In genomic region chr3:195557327-195557726, GRCh38 we compare ENCODE assay signal across 24 cellular contexts. TPM values are rescaled to one million over a fixed set of nuclear protein-coding genes. Genes with fewer than 3 reads are reported as not detected.
DNase-seq lines count a peak whose midpoint lies in the region; ATAC-seq and TF ChIP-seq lines count a peak whose summit lies in the region.
"Had no signal": no experiment of that assay in that cellular context is flagged by ENCODE, and none has a peak within 500 bp of the region (broad histone marks: within the 10 kb centered on the region; RNA-seq: fewer than 3 reads in every experiment).

No MANE protein-coding gene starts in this region.

- no peak for TF ChIP-seq POLR2A in HCT116 (IDR thresholded peaks at IDR 0.05; ENCODE audit: borderline replicate concordance, extremely low read depth, insufficient read depth, insufficient read length)
- no peak for TF ChIP-seq POLR2A in gastrocnemius medialis (IDR thresholded peaks at IDR 0.05)

- in situ Hi-C loops in gastrocnemius medialis (cut with MboI; ENCODE audit: low sequenced_read_pairs in 4 of 4) = loop anchor here in 1 of 4 donors (25.0 kb wide), 1 partner anchor 280 kb away; no protein-coding TSS in a partner anchor

- ATAC-seq in HCT116 (no peak), gastrocnemius medialis (no peak), GM21381 (IDR thresholded peaks at IDR 0.05; ENCODE audit: unreplicated experiment) (no peak)
- ATAC-seq: CD8-positive, alpha-beta T cell had no signal

- no peak for TF ChIP-seq RAD21 in HCT116 (IDR thresholded peaks at IDR 0.05; ENCODE audit: low read depth)

- H3K9me3 ChIP-seq in HCT116 (ENCODE audit: control insufficient read depth in 1 of 2, insufficient read depth in 1 of 2, low read depth in 1 of 2, low read length in 2 of 2) = no peaks in the 10 kb centered on the region
- no peaks in the 10 kb centered on the region for H3K9me3 ChIP-seq in hepatocyte (ENCODE audit: low read depth)
- H3K9me3 ChIP-seq in gastrocnemius medialis = no peaks in the 10 kb centered on the region
- H3K9me3 ChIP-seq: BLaER1 treated with 17β-estradiol and CSF1 and Interleukin-3, amounts not matched to agents 10 nM and 100 nM; Peyer's patch had no signal

- H2AFZ ChIP-seq in HCT116 (ENCODE audit: low read depth, low read length, poor library complexity, severe bottlenecking) = peak overlapping the region; percentile 29
- no peak overlapping the region for H2AFZ ChIP-seq in hepatocyte

- no peak overlapping the region for H3K4me3 ChIP-seq in HCT116 (replicated peaks in 1 of 2; ENCODE audit: low read depth in 1 of 2, low read length in 2 of 2)
- no peak overlapping the region for H3K4me3 ChIP-seq in hepatocyte
- H3K4me3 ChIP-seq in gastrocnemius medialis = no peak overlapping the region
- H3K4me3 ChIP-seq: BLaER1 treated with 17β-estradiol and CSF1 and Interleukin-3, amounts not matched to agents 10 nM and 100 nM; Peyer's patch had no signal

- CTCF ChIA-PET in HCT116 (lab: Charles Lee) = interaction anchor here (1.6 kb wide), 1 partner anchor 11 kb away, joined by 4 read pairs; no protein-coding TSS in a partner anchor

- H3K27me3 ChIP-seq in HCT116 (ENCODE audit: insufficient read depth, low read length) (no peaks in the 10 kb centered on the region), hepatocyte (no peaks in the 10 kb centered on the region), gastrocnemius medialis (no peaks in the 10 kb centered on the region)
- H3K27me3 ChIP-seq: BLaER1 treated with 17β-estradiol and CSF1 and Interleukin-3, amounts not matched to agents 10 nM and 100 nM; Peyer's patch had no signal

- H3K27ac ChIP-seq in HCT116 (ENCODE audit: low read depth, low read length) (no peak overlapping the region), hepatocyte (peak overlapping the region; percentile 61), gastrocnemius medialis (peak overlapping the region; percentile 87 to 93 (median 88))
- H3K27ac ChIP-seq: BLaER1 treated with 17β-estradiol and CSF1 and Interleukin-3, amounts not matched to agents 10 nM and 100 nM; KMS-11; Peyer's patch had no signal

- TF ChIP-seq CTCF in HCT116 (IDR thresholded peaks at IDR 0.05 in 2 of 3, conservative IDR thresholded peaks at IDR 0.05 in 1 of 3; ENCODE audit: borderline replicate concordance in 1 of 3, insufficient read depth in 1 of 3, low read depth in 2 of 3, low read length in 2 of 3) = no peak
- TF ChIP-seq CTCF in hepatocyte (IDR thresholded peaks at IDR 0.05; ENCODE audit: poor library complexity) = no peak
- no peak for TF ChIP-seq CTCF in gastrocnemius medialis (IDR thresholded peaks at IDR 0.05 in 4 of 5, conservative IDR thresholded peaks at IDR 0.05 in 1 of 5)

- no peak overlapping the region for H3K9ac ChIP-seq in HCT116 (ENCODE audit: low read length)
- H3K9ac ChIP-seq: BLaER1 treated with 17β-estradiol and CSF1 and Interleukin-3, amounts not matched to agents 10 nM and 100 nM; KMS-11 had no signal

- H4K20me1 ChIP-seq in HCT116 (ENCODE audit: insufficient read depth) (no peaks in the 10 kb centered on the region), hepatocyte (ENCODE audit: insufficient read depth, poor library complexity, severe bottlenecking) (no peaks in the 10 kb centered on the region)
- H4K20me1 ChIP-seq: BLaER1 treated with 17β-estradiol and CSF1 and Interleukin-3, amounts not matched to agents 10 nM and 100 nM had no signal

- 53% methylated on average over 4 of the region's 4 CpGs for WGBS in hepatocyte (ENCODE audit: low lambda C conversion rate, missing lambda C conversion rate)

- POLR2A ChIA-PET in HCT116 (lab: Charles Lee) = no interaction called here

- DNase-seq in HCT116 (ENCODE audit: low read depth, low spot score) (no peak), NCI-H82 treated with DMSO at 0.1 percent for 48 hours (lab: John Stamatoyannopoulos, UW; ENCODE audit: unreplicated experiment) (peak; percentile 47), hepatocyte (ENCODE audit: low spot score) (no peak), gastrocnemius medialis (no peak), DMS53 (lab: John Stamatoyannopoulos, UW) (no peak), epidermal melanocyte (ENCODE audit: insufficient read length, low spot score) (no peak)
- DNase-seq: AML-193; CD8-positive, alpha-beta T cell; DND-41; HCEC 1CT; IMR-90; MM.1S; NCI-H1694; NCI-H2029 treated with DMSO at 0.1 percent for 48 hours; NCI-H345; NCI-H524; NCI-H774; OCI-M1; Peyer's patch; SHP77 treated with DMSO at 0.1 percent for 48 hours had no signal

- H3K4me2 ChIP-seq in HCT116 (ENCODE audit: low read length) (no peak overlapping the region), hepatocyte (no peak overlapping the region)
- H3K4me2 ChIP-seq: BLaER1 treated with 17β-estradiol and CSF1 and Interleukin-3, amounts not matched to agents 10 nM and 100 nM; KMS-11 had no signal

- H3K4me1 ChIP-seq in HCT116 (ENCODE audit: control insufficient read depth in 1 of 2, insufficient read depth in 2 of 2, low read length in 2 of 2) (peaks cover 0 to 13% of the 10 kb centered on the region in 2 experiments; a peak in 2 of 4 replicates), hepatocyte (ENCODE audit: insufficient read depth) (no peaks in the 10 kb centered on the region), gastrocnemius medialis (peaks cover 23 to 37% of the 10 kb centered on the region in 2 donors)

- H3K79me2 ChIP-seq in HCT116 (ENCODE audit: insufficient read depth, low read length) (no peaks in the 10 kb centered on the region), hepatocyte (no peaks in the 10 kb centered on the region)

- H3K9me2 ChIP-seq in HCT116 (ENCODE audit: insufficient read depth) = no peaks in the 10 kb centered on the region
- H3K9me2 ChIP-seq in hepatocyte (replicated peaks; ENCODE audit: insufficient read depth) = no peaks in the 10 kb centered on the region

- H3K36me3 ChIP-seq in HCT116 (ENCODE audit: control insufficient read depth in 1 of 2, insufficient read depth in 2 of 2, low read length in 2 of 2) (no peaks in the 10 kb centered on the region), hepatocyte (replicated peaks; ENCODE audit: insufficient read depth, low read depth) (no peaks in the 10 kb centered on the region), gastrocnemius medialis (no peaks in the 10 kb centered on the region)
- H3K36me3 ChIP-seq: BLaER1 treated with 17β-estradiol and CSF1 and Interleukin-3, amounts not matched to agents 10 nM and 100 nM; Peyer's patch had no signal

- intact Hi-C loops in HCT116 (cut with micrococcal nuclease) (loop anchor here (5.0 kb wide), 1 partner anchor 220 kb away; no protein-coding TSS in a partner anchor), gastrocnemius medialis (cut with DNase I; ENCODE audit: low total_unique reads) (no loop called here)

- RAD21 ChIA-PET in HCT116 (lab: Charles Lee; ENCODE audit: low non-redundant PET in 1 of 2, low total read pairs in 2 of 2, uncharacterized antibody in 2 of 2, unreplicated experiment in 2 of 2) = no interaction called here

- BruUV-seq in HCT116 (replicated peaks; lab: Mats Ljungman, UMichigan) = no TSS peak

TF ChIP-seq in HCT116, 20 proteins besides CTCF, POLR2A, EP300 and RAD21:
- TF ChIP-seq EZH2phosphoT487 (IDR thresholded peaks at IDR 0.05; ENCODE audit: borderline replicate concordance) = no peak
- TF ChIP-seq SRF (IDR thresholded peaks at IDR 0.05; ENCODE audit: low read depth) = no peak
- no peak for TF ChIP-seq SIN3A (IDR thresholded peaks at IDR 0.05; ENCODE audit: low read depth)
- TF ChIP-seq POLR2AphosphoS5 (IDR thresholded peaks at IDR 0.05; ENCODE audit: low read depth, low read length) = no peak
- no peak for TF ChIP-seq ZFX (IDR thresholded peaks at IDR 0.05)

RNA-seq across cellular contexts. Expression of gene PPP1R2, which starts 14.2 kb away (rescaled TPM):
- total RNA-seq in HCT116 (2021; ENCODE audit: unreplicated experiment) = 46.1 TPM
- polyA plus RNA-seq in HCT116 (2012) = 24.0 and 27.0 TPM in 2 replicates
- 53.4 and 77.6 TPM in 2 replicates for total RNA-seq in hepatocyte
- 38.1 and 49.1 TPM in 2 replicates for polyA plus RNA-seq in hepatocyte
- 100 to 1,000 TPM in 3 of 4 donors, 10 to 100 TPM in 1; 80.6 to 133 (median 108) TPM for total RNA-seq in gastrocnemius medialis

RNA-seq across cellular contexts. Expression of gene APOD, which starts 26.4 kb away (rescaled TPM):
- total RNA-seq in HCT116 (2021; ENCODE audit: unreplicated experiment) (0.76 TPM), hepatocyte (9.6 and 11.2 TPM in 2 replicates), gastrocnemius medialis (100 to 1,000 TPM; 602 to 801 (median 626) TPM)
- 0.85 and 0.91 TPM in 2 replicates for polyA plus RNA-seq in HCT116 (2012)
- 27.9 and 32.9 TPM in 2 replicates for polyA plus RNA-seq in hepatocyte
- total RNA-seq: CD8-positive, alpha-beta T cell; H1; IMR-90 had no signal
- polyA plus RNA-seq: H1 had no signal

Comparison
In these comparisons a context has a peak if more than half of its experiments do, and no peak if none do; other contexts are left out.
1. RNA of gene APOD, which starts 26.4 kb away (total RNA-seq): 602 to 801 TPM in gastrocnemius medialis; 9.6 to 11.2 TPM in hepatocyte and 0.76 TPM in HCT116 (single experiment); every median in the first group is over 10 times any median in the second.